In genomic region chr3:19598870-19599269, GRCh38 we compare ENCODE assay signal across 17 cellular contexts.
DNase-seq lines count a peak whose midpoint lies in the region; ATAC-seq, FAIRE-seq and TF ChIP-seq lines count a peak whose summit lies in the region.
"Had no signal": no experiment of that assay in that cellular context is flagged by ENCODE, and none has a peak within 500 bp of the region (broad histone marks: within the 10 kb centered on the region; RNA-seq: fewer than 3 reads in every experiment).

No MANE protein-coding gene starts in this region.

- CTCF ChIA-PET in RWPE1 (lab: Yijun Ruan, JAX), result no interaction called here
- CTCF ChIA-PET in OCI-LY7 (lab: Charles Lee; ENCODE audit: unreplicated experiment), result no interaction called here

- H3K36me3 ChIP-seq in OCI-LY7 (ENCODE audit: insufficient read depth, low read length), result no peaks in the 10 kb centered on the region
- H3K36me3 ChIP-seq: ovary, transverse colon had no signal

- FAIRE-seq in HTR-8/SVneo (lab: Jason Lieb, UNC), result no peak

- peaks cover 3% of the 10 kb centered on the region for H3K4me1 ChIP-seq in OCI-LY7 (ENCODE audit: insufficient read depth, low read length, poor library complexity, severe bottlenecking)
- H3K4me1 ChIP-seq: foreskin keratinocyte, transverse colon had no signal

- 0 out of 2 replicates have a peak, but pooled peaks cover 5% of the 10 kb centered on the region for H3K9me3 ChIP-seq in OCI-LY7 (ENCODE audit: low read length)
- H3K9me3 ChIP-seq: ovary had no signal

- H2AFZ ChIP-seq in OCI-LY7 (ENCODE audit: low read length), result no peak overlapping the region

- H3K27ac ChIP-seq in RWPE1 (no peak overlapping the region), OCI-LY7 (ENCODE audit: low read depth, low read length, poor library complexity, severe bottlenecking) (no peak overlapping the region)
- H3K27ac ChIP-seq: foreskin keratinocyte, ovary, transverse colon had no signal

- BruUV-seq in OCI-LY7 (replicated peaks; lab: Mats Ljungman, UMichigan), result no TSS peak

- no peaks in the 10 kb centered on the region for H3K79me2 ChIP-seq in OCI-LY7 (ENCODE audit: insufficient read depth, low read depth, low read length)

- intact Hi-C loops in OCI-LY7 (cut with micrococcal nuclease; ENCODE audit: unreplicated experiment), result no loop called here

- TF ChIP-seq CTCF in RWPE1 (conservative IDR thresholded peaks at IDR 0.05; ENCODE audit: low read depth), result no peak
- TF ChIP-seq CTCF in OCI-LY7 (conservative IDR thresholded peaks at IDR 0.05; ENCODE audit: low read length), result no peak

- ATAC-seq in GM19035 (IDR thresholded peaks at IDR 0.05; ENCODE audit: unreplicated experiment) (peak; percentile 77), HG02571 (IDR thresholded peaks at IDR 0.05; ENCODE audit: unreplicated experiment) (peak; percentile 78), HG03135 (IDR thresholded peaks at IDR 0.05; ENCODE audit: unreplicated experiment) (peak; percentile 64)
- ATAC-seq: foreskin keratinocyte, Panc1, T-helper 17 cell had no signal

- POLR2A ChIA-PET in RWPE1 (lab: Yijun Ruan, JAX; ENCODE audit: low non-redundant PET) (no interaction called here), OCI-LY7 (lab: Charles Lee) (no interaction called here)

- H3K4me3 ChIP-seq in OCI-LY7 (ENCODE audit: low read depth, low read length, poor library complexity, severe bottlenecking), result no peak overlapping the region
- H3K4me3 ChIP-seq: ovary, transverse colon had no signal

- DNase-seq in HTR-8/SVneo (ENCODE audit: insufficient read length, low spot score), result no peak
- no peak for DNase-seq in NCI-H526 treated with DMSO at 0.1 percent for 48 hours (lab: John Stamatoyannopoulos, UW)
- no peak for DNase-seq in RWPE1 (ENCODE audit: low spot score)
- DNase-seq in OCI-LY7 (ENCODE audit: low spot score), result no peak
- DNase-seq: activated CD4-positive, alpha-beta T cell treated with anti-CD3 and anti-CD28 coated beads, Interleukin-2, amount 50 U/mL, for 1 hour; CD4-positive, CD25-positive, alpha-beta regulatory T cell; effector CD4-positive, alpha-beta T cell; foreskin keratinocyte; midbrain; NCI-H2227 treated with DMSO at 0.1 percent for 48 hours; ovary; T-helper 17 cell; transverse colon had no signal

- no peaks in the 10 kb centered on the region for H4K20me1 ChIP-seq in OCI-LY7 (ENCODE audit: insufficient read depth, low read length)

- H3K4me2 ChIP-seq in OCI-LY7 (ENCODE audit: low read length), result no peak overlapping the region

- H3K9me2 ChIP-seq in OCI-LY7 (ENCODE audit: insufficient read depth, low read length), result no peaks in the 10 kb centered on the region
